Comparison of ENCODE assay signal across 8 cellular contexts in genomic region chr9:110256142-110256391, GRCh38. TPM values are rescaled to one million over a fixed set of nuclear protein-coding genes. Genes with fewer than 3 reads are reported as not detected.
DNase-seq lines count a peak whose midpoint lies in the region; ATAC-seq, FAIRE-seq and TF ChIP-seq lines count a peak whose summit lies in the region.

No MANE protein-coding gene starts in this region.

- H3K4me1 ChIP-seq in ACC112 (ENCODE audit: control insufficient read depth, insufficient read depth, low read length, unreplicated experiment), result peaks cover 45% of the 10 kb centered on the region
- H3K4me1 ChIP-seq in K562 (replicated peaks in 1 of 2; ENCODE audit: control insufficient read depth in 2 of 2, insufficient read depth in 2 of 2, low read length in 2 of 2), result peaks cover 15 to 39% of the 10 kb centered on the region in 2 experiments
- H3K4me1 ChIP-seq in left lung, result peaks cover 16 to 60% of the 10 kb centered on the region in 2 donors
- H3K4me1 ChIP-seq in tibial artery, result peaks cover 0 to 27% (median 14%) of the 10 kb centered on the region in 4 donors

- BruUV-seq in K562 (replicated peaks; lab: Mats Ljungman, UMichigan), result no TSS peak

- intact Hi-C loops in K562 (cut with micrococcal nuclease) (loop anchor here (5.0 kb wide), 1 partner anchor 116 kb away; no protein-coding TSS in a partner anchor), left lung (cut with DNase I) (no loop called here), tibial artery (cut with DNase I; ENCODE audit: low total_unique reads) (no loop called here)

- peaks cover 30% of the 10 kb centered on the region for H4K20me1 ChIP-seq in K562 (replicated peaks; ENCODE audit: control insufficient read depth, insufficient read depth, low read length)

- peak overlapping the region; percentile 96 to 97 for H3K9ac ChIP-seq in K562 (ENCODE audit: insufficient read depth in 1 of 2, low read depth in 2 of 2, low read length in 2 of 2)

- TF ChIP-seq POLR2A in K562 (conservative IDR thresholded peaks at IDR 0.05), result no peak

- FAIRE-seq in K562 (lab: Jason Lieb, UNC), result no peak

- peak overlapping the region; percentile 94 for H3K4me3 ChIP-seq in ACC112 (ENCODE audit: low read depth, low read length)
- peak overlapping the region; percentile 91 for H3K4me3 ChIP-seq in K562
- peak overlapping the region; percentile 75 to 90 for H3K4me3 ChIP-seq in left lung
- peak overlapping the region; percentile 82 to 95 for H3K4me3 ChIP-seq in tibial artery

- WGBS in K562 (ENCODE audit: insufficient coverage, low coverage, missing lambda C conversion rate), result 0% methylated on average over 6 of the region's 29 CpGs

- no peak for TF ChIP-seq EP300 in K562 (IDR thresholded peaks at IDR 0.05; ENCODE audit: low read length)

- no peak for TF ChIP-seq CTCF in K562 (IDR thresholded peaks at IDR 0.05 in 2 of 3, conservative IDR thresholded peaks at IDR 0.05 in 1 of 3; ENCODE audit: insufficient read depth in 2 of 3, low read depth in 1 of 3, low read length in 3 of 3)
- no peak for TF ChIP-seq CTCF in left lung (IDR thresholded peaks at IDR 0.05)
- no peak for TF ChIP-seq CTCF in tibial artery (IDR thresholded peaks at IDR 0.05)
- no peak for TF ChIP-seq CTCF in GM20000 (IDR thresholded peaks at IDR 0.05; ENCODE audit: extremely low read depth, missing control alignments)

- H3K27ac ChIP-seq in ACC112 (ENCODE audit: low read depth, low read length) (peak overlapping the region; percentile 92), K562 (ENCODE audit: extremely low read depth, low read depth, low read length) (peak overlapping the region; percentile 97), left lung (peak overlapping the region; percentile 91 to 93), tibial artery (peak overlapping the region; percentile 82 to 93)

- CTCF ChIA-PET in K562 (lab: Yijun Ruan, JAX; ENCODE audit: low intra/inter-chr PET ratio), result no interaction called here

- H3K27me3 ChIP-seq in ACC112 (ENCODE audit: insufficient read depth, low read length) (no peaks in the 10 kb centered on the region), K562 (ENCODE audit: control insufficient read depth in 2 of 2, insufficient read depth in 2 of 2, low read length in 2 of 2) (no peaks in the 10 kb centered on the region), left lung (no peaks in the 10 kb centered on the region), tibial artery (no peaks in the 10 kb centered on the region)

- in situ Hi-C loops in K562 (cut with MboI), result no loop called here

- POLR2A ChIA-PET in K562 (lab: Yijun Ruan, JAX), result interaction anchor here (0.7 to 6.3 kb wide), 6 partner anchors 13 to 1918 kb away, joined by 3 to 94 read pairs (median 4); no protein-coding TSS in a partner anchor

- ATAC-seq in HG02840 (IDR thresholded peaks at IDR 0.05; ENCODE audit: low FRiP score, unreplicated experiment), result peak; percentile 19
- ATAC-seq in K562, result peak; percentile 37
- peak; percentile 14 for ATAC-seq in left lung

- no peak for TF ChIP-seq RAD21 in K562 (CRISPR knock-in tag; conservative IDR thresholded peaks at IDR 0.05 in 1 of 2, IDR thresholded peaks at IDR 0.05 in 1 of 2)

- peak in 1 of 4 experiments; percentile 42 for DNase-seq in K562 (ENCODE audit: extremely low read depth in 1 of 4, low spot score in 3 of 4)
- DNase-seq in left lung, result peak in 1 of 2 donors; percentile 92
- DNase-seq in tibial artery, result no peak
- no peak for DNase-seq in DMS79 treated with DMSO at 0.1 percent for 48 hours (lab: John Stamatoyannopoulos, UW)
- no peak for DNase-seq in GM20000 (ENCODE audit: low spot score)
- DNase-seq in SKM-1 treated with dmso at 0.1 percent for 144 hours (lab: John Stamatoyannopoulos, UW; ENCODE audit: unreplicated experiment), result no peak

- H3K9me1 ChIP-seq in K562 (ENCODE audit: control insufficient read depth, insufficient read depth, low read length), result no peaks in the 10 kb centered on the region

- H3K36me3 ChIP-seq in ACC112 (ENCODE audit: insufficient read depth, low read length) (0 out of 2 replicates have a peak, but pooled peaks cover 2% of the 10 kb centered on the region), K562 (ENCODE audit: control insufficient read depth, insufficient read depth, low read length) (peaks cover 23% of the 10 kb centered on the region), left lung (peaks cover 0 to under 1% of the 10 kb centered on the region in 2 donors), tibial artery (no peaks in the 10 kb centered on the region)

- no peaks in the 10 kb centered on the region for H3K9me3 ChIP-seq in K562 (replicated peaks; ENCODE audit: control insufficient read depth, insufficient read depth, low read depth, low read length)
- H3K9me3 ChIP-seq in left lung, result no peaks in the 10 kb centered on the region
- no peaks in the 10 kb centered on the region for H3K9me3 ChIP-seq in tibial artery

- peak overlapping the region; percentile 94 for H3K4me2 ChIP-seq in K562 (ENCODE audit: insufficient read depth, low read length)

- no peak overlapping the region for H2AFZ ChIP-seq in ACC112 (ENCODE audit: low read length, unreplicated experiment)
- peak overlapping the region; percentile 98 for H2AFZ ChIP-seq in K562 (ENCODE audit: low read depth, low read length)

- peaks cover 60% of the 10 kb centered on the region for H3K79me2 ChIP-seq in ACC112 (ENCODE audit: control insufficient read depth, insufficient read depth, low read length, unreplicated experiment)
- peaks cover 69% of the 10 kb centered on the region for H3K79me2 ChIP-seq in K562 (ENCODE audit: control insufficient read depth, insufficient read depth, low read length)

TF ChIP-seq in K562, 482 proteins besides CTCF, POLR2A, EP300 and RAD21 (continues in another document):
- TF ChIP-seq FOXM1 (IDR thresholded peaks at IDR 0.05; ENCODE audit: low read depth) (no peak), FOXM1 (CRISPR knock-in tag; IDR thresholded peaks at IDR 0.05; ENCODE audit: low read depth) (no peak), NBN (IDR thresholded peaks at IDR 0.05; ENCODE audit: low read depth) (no peak), ZBTB1 (CRISPR knock-in tag; IDR thresholded peaks at IDR 0.05; ENCODE audit: borderline replicate concordance, low read depth) (0 out of 2 replicates have a peak, but pooled peaks have one; percentile 68), SAFB (IDR thresholded peaks at IDR 0.05; ENCODE audit: borderline replicate concordance, low read depth, low read length) (peak; percentile 36; the same call in 1 of the 2 replicates), PHF20 (IDR thresholded peaks at IDR 0.05; ENCODE audit: partially characterized antibody) (no peak), L3MBTL2 (IDR thresholded peaks at IDR 0.05) (no peak), E2F6 (IDR thresholded peaks at IDR 0.05; ENCODE audit: borderline replicate concordance in 1 of 2, extremely low read depth in 1 of 2, insufficient read depth in 1 of 2, insufficient read length in 1 of 2, low read depth in 1 of 2, low read length in 1 of 2, poor library complexity in 1 of 2, severe bottlenecking in 1 of 2) (peak in 1 of 2 experiments; percentile 49)

RNA-seq across cellular contexts. Expression of gene TXN, which starts 0.2 kb away (rescaled TPM):
- 19.1 and 42.6 TPM in 2 replicates for total RNA-seq in K562 (2011; cell fraction: chromatin; rRNA removed; ENCODE audit: low replicate concordance)
- total RNA-seq in K562 (2011; cell fraction: nucleolus; rRNA removed), result 29.2 and 32.8 TPM in 2 replicates
- total RNA-seq in K562 (2011; cell fraction: nucleoplasm; rRNA removed), result 49.5 and 76.2 TPM in 2 replicates
- total RNA-seq in K562 (2014; rRNA removed) (219 and 272 TPM in 2 replicates), K562 (2014; rRNA removed; fragmentation: Illumina TruSeq; extraction: Trizol) (428 and 441 TPM in 2 replicates), K562 (2015; rRNA removed; fragmentation: Illumina TruSeq; extraction: Trizol) (349 and 384 TPM in 2 replicates), K562 (2021) (339 and 403 TPM in 2 replicates), left lung (100 to 1,000 TPM; 199 to 308 TPM)
- polyA plus RNA-seq in K562 (2011; rRNA removed) (590 and 771 TPM in 2 replicates), K562 (2014; fragmentation: Illumina TruSeq; extraction: Trizol) (446 and 528 TPM in 2 replicates), K562 (2014; fragmentation: Nextera tagmentation; extraction: Ambion mirVana) (1,000 to 10,000 TPM; 1,469 to 1,596 TPM), K562 (2014; rRNA removed) (514 and 530 TPM in 2 replicates)
- polyA plus RNA-seq in K562 (2011; cell fraction: cytosol; rRNA removed), result 284 and 512 TPM in 2 replicates
- 120 and 197 TPM in 2 replicates for polyA plus RNA-seq in K562 (2011; cell fraction: nucleus; rRNA removed)
- 289 and 521 TPM in 2 replicates for polyA plus RNA-seq in K562 (2012)
- polyA minus RNA-seq in K562 (2011; rRNA and poly(A)+ RNA removed), result 190 and 220 TPM in 2 replicates
- 59.8 and 72.2 TPM in 2 replicates for polyA minus RNA-seq in K562 (2011; cell fraction: cytosol; rRNA and poly(A)+ RNA removed)
- polyA minus RNA-seq in K562 (2011; cell fraction: nucleus; rRNA and poly(A)+ RNA removed), result 17.1 and 37.3 TPM in 2 replicates

RNA-seq across cellular contexts. Expression of gene C9orf152, which starts 48.1 kb away (rescaled TPM):
- not detected in 2 replicates for total RNA-seq in K562 (2011; cell fraction: chromatin; rRNA removed; ENCODE audit: low replicate concordance)
- total RNA-seq in K562 (2011; cell fraction: nucleolus; rRNA removed), result not detected in 2 replicates
- not detected in 2 replicates for total RNA-seq in K562 (2011; cell fraction: nucleoplasm; rRNA removed)
- total RNA-seq in K562 (2014; rRNA removed), result not detected in 2 replicates
- not detected in 2 replicates for total RNA-seq in K562 (2014; rRNA removed; fragmentation: Illumina TruSeq; extraction: Trizol)
- total RNA-seq in K562 (2015; rRNA removed; fragmentation: Illumina TruSeq; extraction: Trizol), result not detected in 2 replicates
- not detected in 2 replicates for total RNA-seq in K562 (2021)
- not detected in 2 replicates for polyA plus RNA-seq in K562 (2011; rRNA removed)
- not detected in 2 replicates for polyA plus RNA-seq in K562 (2011; cell fraction: cytosol; rRNA removed)
- not detected in 2 replicates for polyA plus RNA-seq in K562 (2011; cell fraction: nucleus; rRNA removed)
- polyA plus RNA-seq in K562 (2012), result not detected in 2 replicates
- not detected in 2 replicates for polyA plus RNA-seq in K562 (2014; fragmentation: Illumina TruSeq; extraction: Trizol)
- not detected for polyA plus RNA-seq in K562 (2014; fragmentation: Nextera tagmentation; extraction: Ambion mirVana)
- not detected in 2 replicates for polyA plus RNA-seq in K562 (2014; rRNA removed)
- not detected in 2 replicates for polyA minus RNA-seq in K562 (2011; rRNA and poly(A)+ RNA removed)
- not detected in 2 replicates for polyA minus RNA-seq in K562 (2011; cell fraction: cytosol; rRNA and poly(A)+ RNA removed)
- not detected in 2 replicates for polyA minus RNA-seq in K562 (2011; cell fraction: nucleus; rRNA and poly(A)+ RNA removed)
- total RNA-seq in left lung, result 10 to 100 TPM; 12.5 to 19.5 TPM

Comparison
In these comparisons a context has a peak if more than half of its experiments do, and no peak if none do; other contexts are left out.
1. RNA of gene C9orf152, which starts 48.1 kb away (total RNA-seq): 12.5 to 19.5 TPM in left lung; not detected in K562; every median in the first group is over 10 times any median in the second.
2. Peak in every context shown above with its lines, with median percentiles within 50 percentile points of each other: H3K27ac ChIP-seq, H3K4me3 ChIP-seq and ATAC-seq.